25 cellular contexts compared by ENCODE assay signal in genomic region chr20:53023717-53024116, GRCh38. TPM values are rescaled to one million over a fixed set of nuclear protein-coding genes. Genes with fewer than 3 reads are reported as not detected.
A peak's percentile ranks its signal among the peaks of the same experiment; 100 is the strongest.
DNase-seq lines count a peak whose midpoint lies in the region; ATAC-seq, FAIRE-seq and TF ChIP-seq lines count a peak whose summit lies in the region.
"Had no signal": no experiment of that assay in that cellular context is flagged by ENCODE, and none has a peak within 500 bp of the region (broad histone marks: within the 10 kb centered on the region; RNA-seq: fewer than 3 reads in every experiment).

No MANE protein-coding gene starts in this region.

- intact Hi-C loops in activated T-helper 2 cell treated with anti-CD3 and anti-CD28 coated beads, Interferon-gamma antibody, Interleukin-2, Interleukin-4, amounts not matched to agents 10 μg/mL and 5 μg/mL and 100 μg/mL, durations not matched to agents 14 hours and 24 hours and 36 hours (cut with micrococcal nuclease): loop anchor here (1.0 to 2.0 kb wide), 5 partner anchors 23 to 193 kb away; no protein-coding TSS in a partner anchor
- intact Hi-C loops in pancreas (cut with DNase I): no loop called here

- CTCF ChIA-PET in activated CD8-positive, alpha-beta memory T cell treated with anti-CD3 and anti-CD28 coated beads, Interleukin-2, amount 10 ng/mL, durations not matched to agents 7 days and 5 days (lab: Charles Lee): no interaction called here

- no peaks in the 10 kb centered on the region for H3K36me3 ChIP-seq in pancreas
- H3K36me3 ChIP-seq: adrenal gland, BE2C, Peyer's patch had no signal

- DNase-seq in activated T-cell treated with anti-CD3 and anti-CD28 coated beads, Interleukin-2, amount 50 U/mL, for 72 hours: no peak
- DNase-seq in activated T-cell treated with anti-CD3 and anti-CD28 coated beads for 4 hours (no peak), NCI-H146 (lab: John Stamatoyannopoulos, UW) (peak; percentile 23), pancreas (no peak), islet precursor cell (no peak)
- DNase-seq in activated T-helper 2 cell treated with anti-CD3 and anti-CD28 coated beads, Interferon-gamma antibody, Interleukin-2, Interleukin-4, amounts not matched to agents 10 μg/mL and 5 μg/mL and 100 μg/mL, durations not matched to agents 14 hours and 24 hours and 36 hours (ENCODE audit: low spot score): no peak
- DNase-seq in activated CD8-positive, alpha-beta memory T cell treated with anti-CD3 and anti-CD28 coated beads, Interleukin-2, amount 10 ng/mL, durations not matched to agents 7 days and 5 days: no peak
- DNase-seq: adrenal gland; BE2C; effector memory CD4-positive, alpha-beta T cell; GF-D8; hypothalamus; NCI-H1048; NCI-H524 treated with DMSO at 0.1 percent for 48 hours; nucleus accumbens; Peyer's patch; stimulated activated CD4-positive, alpha-beta T cell treated with anti-CD3 and anti-CD28 coated beads, Interleukin-2, amount 100 ng/mL, for 24 hours; SW 1271 had no signal

- H3K27me3 ChIP-seq in pancreas: no peaks in the 10 kb centered on the region
- H3K27me3 ChIP-seq: adrenal gland, BE2C, Peyer's patch had no signal

- no peaks in the 10 kb centered on the region for H3K9me3 ChIP-seq in pancreas
- H3K9me3 ChIP-seq: adrenal gland, BE2C, Peyer's patch had no signal

- H3K4me1 Mint-ChIP-seq in activated T-cell treated with anti-CD3 and anti-CD28 coated beads, Interleukin-2, amount 50 U/mL, for 72 hours (ENCODE audit: low read depth): peaks cover 69% of the 10 kb centered on the region
- peaks cover 58% of the 10 kb centered on the region for H3K4me1 Mint-ChIP-seq in activated T-helper 2 cell treated with anti-CD3 and anti-CD28 coated beads, Interferon-gamma antibody, Interleukin-2, Interleukin-4, amounts not matched to agents 10 μg/mL and 5 μg/mL and 100 μg/mL, durations not matched to agents 14 hours and 24 hours and 36 hours (ENCODE audit: low read depth)
- peaks cover 10% of the 10 kb centered on the region for H3K4me1 Mint-ChIP-seq in activated CD8-positive, alpha-beta memory T cell treated with anti-CD3 and anti-CD28 coated beads, Interleukin-2, amount 10 ng/mL, durations not matched to agents 7 days and 5 days
- H3K4me1 Mint-ChIP-seq: central memory CD8-positive, alpha-beta T cell had no signal

- H3K27ac Mint-ChIP-seq in activated T-cell treated with anti-CD3 and anti-CD28 coated beads, Interleukin-2, amount 50 U/mL, for 72 hours: peak overlapping the region; percentile 99
- peak overlapping the region; percentile 68 for H3K27ac Mint-ChIP-seq in activated T-helper 2 cell treated with anti-CD3 and anti-CD28 coated beads, Interferon-gamma antibody, Interleukin-2, Interleukin-4, amounts not matched to agents 10 μg/mL and 5 μg/mL and 100 μg/mL, durations not matched to agents 14 hours and 24 hours and 36 hours
- H3K27ac Mint-ChIP-seq in activated CD8-positive, alpha-beta memory T cell treated with anti-CD3 and anti-CD28 coated beads, Interleukin-2, amount 10 ng/mL, durations not matched to agents 7 days and 5 days: no peak overlapping the region
- H3K27ac Mint-ChIP-seq: GM23338, WTC11 had no signal

- WGBS in pancreas, 2 donors: 21 to 26% methylated on average over 2 of the region's 2 CpGs

- FAIRE-seq in pancreas (lab: Jason Lieb, UNC): no peak
- FAIRE-seq: D721Med had no signal

- H3K27me3 Mint-ChIP-seq in activated T-cell treated with anti-CD3 and anti-CD28 coated beads, Interleukin-2, amount 50 U/mL, for 72 hours (ENCODE audit: low read depth): no peaks in the 10 kb centered on the region
- no peaks in the 10 kb centered on the region for H3K27me3 Mint-ChIP-seq in activated T-helper 2 cell treated with anti-CD3 and anti-CD28 coated beads, Interferon-gamma antibody, Interleukin-2, Interleukin-4, amounts not matched to agents 10 μg/mL and 5 μg/mL and 100 μg/mL, durations not matched to agents 14 hours and 24 hours and 36 hours (ENCODE audit: low read depth)
- peaks cover 9% of the 10 kb centered on the region for H3K27me3 Mint-ChIP-seq in activated CD8-positive, alpha-beta memory T cell treated with anti-CD3 and anti-CD28 coated beads, Interleukin-2, amount 10 ng/mL, durations not matched to agents 7 days and 5 days

- H3K4me1 ChIP-seq in pancreas: no peaks in the 10 kb centered on the region
- H3K4me1 ChIP-seq: Peyer's patch had no signal

- peak; percentile 24 to 52 for ATAC-seq in activated T-cell treated with anti-CD3 and anti-CD28 coated beads, Interleukin-2, amount 50 U/mL, for 72 hours (replicated peaks in 1 of 2)
- ATAC-seq in pancreas: peak in 3 of 4 donors; percentile 38 to 51 (median 41)
- no peak for ATAC-seq in GM21367 (IDR thresholded peaks at IDR 0.05; ENCODE audit: unreplicated experiment)
- ATAC-seq in activated CD8-positive, alpha-beta memory T cell treated with anti-CD3 and anti-CD28 coated beads, Interleukin-2, amount 10 ng/mL, durations not matched to agents 7 days and 5 days: no peak
- ATAC-seq: GM23338, sciatic nerve, WTC11 had no signal

- peaks cover 0 to 2% of the 10 kb centered on the region in 2 donors for H3K9me3 Mint-ChIP-seq in activated T-cell treated with anti-CD3 and anti-CD28 coated beads, Interleukin-2, amount 50 U/mL, for 72 hours
- no peaks in the 10 kb centered on the region for H3K9me3 Mint-ChIP-seq in activated T-helper 2 cell treated with anti-CD3 and anti-CD28 coated beads, Interferon-gamma antibody, Interleukin-2, Interleukin-4, amounts not matched to agents 10 μg/mL and 5 μg/mL and 100 μg/mL, durations not matched to agents 14 hours and 24 hours and 36 hours
- no peaks in the 10 kb centered on the region for H3K9me3 Mint-ChIP-seq in activated CD8-positive, alpha-beta memory T cell treated with anti-CD3 and anti-CD28 coated beads, Interleukin-2, amount 10 ng/mL, durations not matched to agents 7 days and 5 days (ENCODE audit: low read depth)
- H3K9me3 Mint-ChIP-seq: central memory CD8-positive, alpha-beta T cell; GM23338; WTC11 had no signal

- H3K4me3 Mint-ChIP-seq in activated T-cell treated with anti-CD3 and anti-CD28 coated beads, Interleukin-2, amount 50 U/mL, for 72 hours: peak overlapping the region in 1 of 2 donors; percentile 89
- H3K4me3 Mint-ChIP-seq in activated T-helper 2 cell treated with anti-CD3 and anti-CD28 coated beads, Interferon-gamma antibody, Interleukin-2, Interleukin-4, amounts not matched to agents 10 μg/mL and 5 μg/mL and 100 μg/mL, durations not matched to agents 14 hours and 24 hours and 36 hours (ENCODE audit: low read depth): no peak overlapping the region
- H3K4me3 Mint-ChIP-seq in activated CD8-positive, alpha-beta memory T cell treated with anti-CD3 and anti-CD28 coated beads, Interleukin-2, amount 10 ng/mL, durations not matched to agents 7 days and 5 days: no peak overlapping the region
- H3K4me3 Mint-ChIP-seq: central memory CD8-positive, alpha-beta T cell; GM23338; WTC11 had no signal

- H3K36me3 Mint-ChIP-seq in activated T-cell treated with anti-CD3 and anti-CD28 coated beads, Interleukin-2, amount 50 U/mL, for 72 hours (ENCODE audit: insufficient read depth in 2 of 2): peaks cover 3 to 9% of the 10 kb centered on the region in 2 donors
- peaks cover 14% of the 10 kb centered on the region for H3K36me3 Mint-ChIP-seq in activated T-helper 2 cell treated with anti-CD3 and anti-CD28 coated beads, Interferon-gamma antibody, Interleukin-2, Interleukin-4, amounts not matched to agents 10 μg/mL and 5 μg/mL and 100 μg/mL, durations not matched to agents 14 hours and 24 hours and 36 hours (ENCODE audit: low read depth)
- no peaks in the 10 kb centered on the region for H3K36me3 Mint-ChIP-seq in activated CD8-positive, alpha-beta memory T cell treated with anti-CD3 and anti-CD28 coated beads, Interleukin-2, amount 10 ng/mL, durations not matched to agents 7 days and 5 days
- H3K36me3 Mint-ChIP-seq: WTC11 had no signal

- H3K27ac ChIP-seq in pancreas: peak overlapping the region in 1 of 4 donors; percentile 10
- H3K27ac ChIP-seq: HL-60, Peyer's patch had no signal

- TF ChIP-seq CTCF in pancreas (IDR thresholded peaks at IDR 0.05): no peak

- no peak overlapping the region for H3K4me3 ChIP-seq in pancreas
- H3K4me3 ChIP-seq: adrenal gland, GM23338, Peyer's patch had no signal

RNA-seq across cellular contexts. Expression of gene TSHZ2, which starts 51.6 kb away (rescaled TPM):
- 10 to 100 TPM; 29.3 to 56.7 TPM for total RNA-seq in activated T-cell treated with anti-CD3 and anti-CD28 coated beads, Interleukin-2, amount 50 U/mL, for 72 hours
- 19.8 and 23.0 TPM in 2 replicates for total RNA-seq in activated T-helper 2 cell treated with anti-CD3 and anti-CD28 coated beads, Interferon-gamma antibody, Interleukin-2, Interleukin-4, amounts not matched to agents 10 μg/mL and 5 μg/mL and 100 μg/mL, durations not matched to agents 14 hours and 24 hours and 36 hours
- 10 to 100 TPM in 1 of 6 donors, 1 to 10 TPM in 5; 2.2 to 23.5 (median 4.6) TPM for total RNA-seq in pancreas
- polyA plus RNA-seq in pancreas: 1 to 10 TPM; 4.5 TPM
- total RNA-seq in activated CD8-positive, alpha-beta memory T cell treated with anti-CD3 and anti-CD28 coated beads, Interleukin-2, amount 10 ng/mL, durations not matched to agents 7 days and 5 days: 1 to 10 TPM in 1 of 2 experiments, under 1 TPM in 1; 0.18 to 1.9 TPM

Comparison
In these comparisons a context has a peak if more than half of its experiments do, and no peak if none do; other contexts are left out.
1. ATAC-seq: peak in activated T-cell treated with anti-CD3 and anti-CD28 coated beads, Interleukin-2, amount 50 U/mL, for 72 hours (2 of 2) and pancreas (3 of 4); none in GM21367 (single experiment) and activated CD8-positive, alpha-beta memory T cell treated with anti-CD3 and anti-CD28 coated beads, Interleukin-2, amount 10 ng/mL, durations not matched to agents 7 days and 5 days (single experiment).